In the genomic region with DNA sequence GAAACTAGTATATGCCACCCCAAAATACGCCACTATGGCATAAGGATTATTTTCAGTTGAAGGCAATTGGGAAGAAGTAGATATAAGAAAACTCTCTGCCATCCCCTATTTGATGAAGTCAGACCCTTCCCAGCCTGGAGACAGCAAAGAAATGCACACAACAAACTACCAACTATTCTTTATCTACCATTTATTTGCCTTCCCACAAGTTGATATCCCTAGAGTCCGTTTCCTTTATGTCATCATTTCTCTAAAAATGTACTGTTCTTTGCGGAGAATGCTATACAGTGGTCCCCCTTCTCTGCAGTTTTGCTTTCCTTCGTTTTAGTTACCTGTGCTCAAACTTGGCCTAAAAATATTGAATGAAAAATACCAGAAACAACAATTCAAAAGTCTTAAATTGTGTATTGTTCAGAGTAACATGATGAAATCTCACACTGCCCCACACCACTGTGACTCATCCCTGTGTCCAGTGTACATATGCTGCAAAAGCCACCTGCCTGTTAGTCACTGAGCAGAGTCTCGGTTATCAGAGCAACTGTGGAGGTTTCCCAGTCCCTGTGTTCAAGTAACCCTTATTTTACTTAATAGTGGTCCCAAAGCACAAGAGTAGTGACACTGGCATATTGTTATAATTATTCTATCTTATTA, we compare ENCODE assay signal across 8 cellular contexts.
DNase-seq lines count a peak whose midpoint lies in the region; ATAC-seq and TF ChIP-seq lines count a peak whose summit lies in the region.
"Had no signal": no experiment of that assay in that cellular context is flagged by ENCODE, and none has a peak within 500 bp of the region (broad histone marks: within the 10 kb centered on the region; RNA-seq: fewer than 3 reads in every experiment).

No MANE protein-coding gene starts in this region.

- H3K36me3 ChIP-seq in SJCRH30: peaks cover 68% of the 10 kb centered on the region
- peaks cover 0 to 50% (median 37%) of the 10 kb centered on the region in 4 donors for H3K36me3 ChIP-seq in stomach

- intact Hi-C loops in stomach (cut with DNase I; ENCODE audit: low total_unique reads): no loop called here

- TF ChIP-seq EP300 in stomach (IDR thresholded peaks at IDR 0.05): no peak

- ATAC-seq in HG03439 (IDR thresholded peaks at IDR 0.05; ENCODE audit: unreplicated experiment) (no peak), HG03460 (IDR thresholded peaks at IDR 0.05; ENCODE audit: unreplicated experiment) (no peak), GM21515 (IDR thresholded peaks at IDR 0.05; ENCODE audit: unreplicated experiment) (no peak)

- H3K4me1 ChIP-seq in SJCRH30 (peaks cover 15% of the 10 kb centered on the region), stomach (no peaks in the 10 kb centered on the region)
- H3K4me1 ChIP-seq: right lobe of liver had no signal

- DNase-seq in HCEC 1CT (peak; percentile 75), SJCRH30 (peak; percentile 72 to 81), fibroblast of the aortic adventitia (ENCODE audit: low read depth) (peak; percentile 86), stomach (peak; percentile 27)
- DNase-seq: right lobe of liver had no signal

- TF ChIP-seq POLR2A in stomach (IDR thresholded peaks at IDR 0.05): no peak

- no peaks in the 10 kb centered on the region for H3K27me3 ChIP-seq in SJCRH30
- H3K27me3 ChIP-seq in stomach: no peaks in the 10 kb centered on the region
- H3K27me3 ChIP-seq: right lobe of liver had no signal

- H3K9me3 ChIP-seq in SJCRH30 (replicated peaks) (no peaks in the 10 kb centered on the region), stomach (no peaks in the 10 kb centered on the region)
- H3K9me3 ChIP-seq: right lobe of liver had no signal

- H3K4me3 ChIP-seq in SJCRH30 (no peak overlapping the region), fibroblast of the aortic adventitia (ENCODE audit: low read depth, low read length) (no peak overlapping the region), stomach (no peak overlapping the region)
- H3K4me3 ChIP-seq: right lobe of liver had no signal

- H3K27ac ChIP-seq in SJCRH30 (peak overlapping the region; percentile 59), stomach (no peak overlapping the region)
- H3K27ac ChIP-seq: right lobe of liver had no signal

- 74 to 83% (median 80%) methylated on average over 5 of the region's 5 CpGs for WGBS in stomach, 5 donors

- no peak for TF ChIP-seq CTCF in fibroblast of the aortic adventitia (IDR thresholded peaks at IDR 0.05; ENCODE audit: insufficient read depth, low read length)
- no peak for TF ChIP-seq CTCF in stomach (IDR thresholded peaks at IDR 0.05)

Comparison
In these comparisons a context has a peak if more than half of its experiments do, and no peak if none do; other contexts are left out.
1. DNase-seq: peak in every context shown above with its lines; median percentile 86 in fibroblast of the aortic adventitia; 76 in SJCRH30; 75 in HCEC 1CT; 27 in stomach.